Comparison of ENCODE assay signal across 15 cellular contexts in the genomic region with DNA sequence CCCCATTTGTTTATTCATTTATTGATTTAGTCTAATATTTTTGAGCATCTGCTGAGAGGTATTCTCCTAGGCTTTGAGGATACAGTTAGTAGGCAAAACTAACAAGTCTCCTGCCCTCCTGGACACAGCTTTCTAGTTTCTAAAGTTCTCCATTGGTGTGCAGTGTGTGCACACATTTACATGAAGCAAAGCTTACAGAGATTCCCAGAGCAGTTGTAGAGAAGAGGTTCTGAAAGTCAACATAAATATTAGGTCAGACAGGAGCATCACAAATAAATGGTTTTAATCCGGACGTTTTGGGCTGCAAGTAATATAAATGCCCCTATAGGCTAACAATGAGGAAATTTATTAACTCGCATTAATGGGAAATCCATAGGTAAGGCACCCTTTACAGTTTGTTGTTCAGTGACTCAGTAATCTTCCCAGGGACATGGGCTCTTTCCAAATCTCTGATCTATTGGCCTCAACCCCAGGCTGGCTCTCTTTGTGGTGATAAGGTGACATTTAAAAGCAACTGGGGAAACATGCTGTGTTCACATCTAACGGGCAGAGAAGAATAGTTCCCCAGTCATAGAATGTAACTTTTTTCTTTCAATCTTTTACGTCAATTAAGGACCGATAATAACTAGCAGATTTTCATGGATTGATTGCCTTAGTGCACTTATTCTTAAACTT.
A peak's percentile ranks its signal among the peaks of the same experiment; 100 is the strongest.
DNase-seq lines count a peak whose midpoint lies in the region; ATAC-seq and TF ChIP-seq lines count a peak whose summit lies in the region.
"Had no signal": no experiment of that assay in that cellular context is flagged by ENCODE, and none has a peak within 500 bp of the region (broad histone marks: within the 10 kb centered on the region; RNA-seq: fewer than 3 reads in every experiment).

No MANE protein-coding gene starts in this region.

- H3K36me3 ChIP-seq in right atrium auricular region (no peaks in the 10 kb centered on the region), cardiac muscle cell (no peaks in the 10 kb centered on the region), stomach (peaks cover 0 to 5% (median 0%) of the 10 kb centered on the region in 4 donors), sigmoid colon (no peaks in the 10 kb centered on the region)
- H3K36me3 ChIP-seq: BLaER1 had no signal

- ATAC-seq in Right ventricle myocardium inferior (peak; percentile 48), right cardiac atrium (peak; percentile 59 to 62)
- ATAC-seq: HCT116 had no signal

- H3K4me1 ChIP-seq in right atrium auricular region (peaks cover 0 to 15% of the 10 kb centered on the region in 2 donors), cardiac muscle cell (ENCODE audit: low read depth) (no peaks in the 10 kb centered on the region), right cardiac atrium (ENCODE audit: control insufficient read depth, insufficient read depth, low read length) (peaks cover 2% of the 10 kb centered on the region), stomach (no peaks in the 10 kb centered on the region), sigmoid colon (no peaks in the 10 kb centered on the region)
- H3K4me1 ChIP-seq: BLaER1, Caco-2 had no signal

- TF ChIP-seq POLR2A in stomach (IDR thresholded peaks at IDR 0.05) (no peak), sigmoid colon (IDR thresholded peaks at IDR 0.05) (no peak)

- intact Hi-C loops in Right ventricle myocardium inferior (cut with DNase I) (no loop called here), right cardiac atrium (cut with DNase I) (no loop called here), stomach (cut with DNase I; ENCODE audit: low total_unique reads) (no loop called here), sigmoid colon (cut with DNase I) (no loop called here)

- H3K27me3 ChIP-seq in right atrium auricular region: no peaks in the 10 kb centered on the region
- H3K27me3 ChIP-seq in cardiac muscle cell: no peaks in the 10 kb centered on the region
- H3K27me3 ChIP-seq in right cardiac atrium (ENCODE audit: control insufficient read depth, insufficient read depth): no peaks in the 10 kb centered on the region
- H3K27me3 ChIP-seq in stomach: no peaks in the 10 kb centered on the region
- H3K27me3 ChIP-seq in sigmoid colon: no peaks in the 10 kb centered on the region
- H3K27me3 ChIP-seq: BLaER1 had no signal

- WGBS in right cardiac atrium: 78% methylated on average over 6 of the region's 6 CpGs
- WGBS in stomach, 5 donors: 54 to 73% (median 63%) methylated on average over 6 of the region's 6 CpGs
- 85 to 87% methylated on average over 6 of the region's 6 CpGs for WGBS in sigmoid colon, 2 donors

- H3K4me3 ChIP-seq in right atrium auricular region: no peak overlapping the region
- no peak overlapping the region for H3K4me3 ChIP-seq in cardiac muscle cell
- H3K4me3 ChIP-seq in right cardiac atrium (ENCODE audit: low read length): no peak overlapping the region
- no peak overlapping the region for H3K4me3 ChIP-seq in stomach
- no peak overlapping the region for H3K4me3 ChIP-seq in sigmoid colon
- H3K4me3 ChIP-seq: BLaER1, GM23248 had no signal

- TF ChIP-seq EP300 in stomach (IDR thresholded peaks at IDR 0.05) (no peak), sigmoid colon (IDR thresholded peaks at IDR 0.05) (no peak)

- TF ChIP-seq CTCF in right atrium auricular region (IDR thresholded peaks at IDR 0.05) (no peak), cardiac muscle cell (IDR thresholded peaks at IDR 0.05; ENCODE audit: low read depth, low read length) (no peak), stomach (IDR thresholded peaks at IDR 0.05) (no peak), sigmoid colon (IDR thresholded peaks at IDR 0.05) (no peak)

- no peak for DNase-seq in Right ventricle myocardium inferior (ENCODE audit: missing footprints)
- DNase-seq in right atrium auricular region (ENCODE audit: low spot score): no peak
- no peak for DNase-seq in cardiac muscle cell (ENCODE audit: low read depth in 1 of 2, low spot score in 1 of 2)
- no peak for DNase-seq in right cardiac atrium
- peak; percentile 36 for DNase-seq in stomach
- no peak for DNase-seq in sigmoid colon
- no peak for DNase-seq in NCI-H774 (lab: John Stamatoyannopoulos, UW)
- no peak for DNase-seq in activated CD4-positive, alpha-beta T cell treated with anti-CD3 and anti-CD28 coated beads, Interleukin-2, amount 50 U/mL, for 4 hours
- DNase-seq: 8988T; AML-193; Caco-2; CD8-positive, alpha-beta memory T cell; GM23248 had no signal

- H3K27ac ChIP-seq in right atrium auricular region (no peak overlapping the region), cardiac muscle cell (peak overlapping the region; percentile 17), right cardiac atrium (ENCODE audit: low read length) (no peak overlapping the region), stomach (no peak overlapping the region), sigmoid colon (no peak overlapping the region)
- H3K27ac ChIP-seq: BLaER1, GM23248 had no signal

- H3K9me3 ChIP-seq in right atrium auricular region (no peaks in the 10 kb centered on the region), cardiac muscle cell (ENCODE audit: low read depth) (no peaks in the 10 kb centered on the region), right cardiac atrium (ENCODE audit: control insufficient read depth, low read length) (no peaks in the 10 kb centered on the region), stomach (no peaks in the 10 kb centered on the region), sigmoid colon (no peaks in the 10 kb centered on the region)
- H3K9me3 ChIP-seq: BLaER1, Caco-2 had no signal
